Comparison of ENCODE assay signal across 35 cellular contexts in the genomic region with DNA sequence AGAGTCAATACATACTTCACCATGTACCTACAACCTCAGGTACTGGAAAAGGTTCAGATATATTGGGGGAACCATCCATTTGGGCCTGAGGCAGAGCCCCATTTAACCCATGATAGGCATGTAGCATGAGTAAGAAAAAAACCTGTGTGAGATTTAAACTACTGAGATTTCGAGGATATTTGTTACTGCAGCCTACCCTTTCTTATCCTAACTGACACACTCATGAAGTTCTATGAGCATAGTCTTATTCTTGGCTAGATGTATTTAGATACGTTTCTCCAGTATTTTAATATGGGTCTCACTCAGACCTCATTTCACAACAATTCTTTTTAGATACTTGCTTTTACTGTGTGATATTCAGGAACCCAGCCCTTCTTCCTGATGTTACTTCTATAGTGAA. TPM values are rescaled to one million over a fixed set of nuclear protein-coding genes. Genes with fewer than 3 reads are reported as not detected.
"Had no signal": no experiment of that assay in that cellular context is flagged by ENCODE, and none has a peak within 500 bp of the region (broad histone marks: within the 10 kb centered on the region; RNA-seq: fewer than 3 reads in every experiment).

No MANE protein-coding gene starts in this region.

- H3K4me3 ChIP-seq: MG63 had no signal

- H3K9me3 ChIP-seq: MG63 had no signal

- DNase-seq: Karpas-422, Kasumi-1, MM.1S, MV-4-11, NCI-H1048, NCI-H1092, NCI-H1092 treated with DMSO at 0.1 percent for 48 hours, NCI-H1105, NCI-H1105 treated with DMSO at 0.1 percent for 48 hours, NCI-H1417, NCI-H1417 treated with DMSO at 0.1 percent for 48 hours, NCI-H1436, NCI-H1436 treated with DMSO at 0.1 percent for 48 hours, NCI-H146, NCI-H1694, NCI-H187, NCI-H187 treated with DMSO at 0.1 percent for 48 hours, NCI-H1930, NCI-H2029, NCI-H2029 treated with DMSO at 0.1 percent for 48 hours, NCI-H2081, NCI-H2081 treated with DMSO at 0.1 percent for 48 hours, NCI-H2107, NCI-H2227 treated with DMSO at 0.1 percent for 48 hours, NCI-H226, NCI-H345, NCI-H446, NCI-H510A, NCI-H510A treated with DMSO at 0.1 percent for 48 hours had no signal

- H3K27me3 ChIP-seq: MG63 had no signal

- H3K36me3 ChIP-seq: MG63 had no signal

- H3K27ac ChIP-seq: KMS-11 had no signal

- H3K9ac ChIP-seq: KMS-11 had no signal

- H3K4me2 ChIP-seq: KMS-11 had no signal

RNA-seq across cellular contexts. Expression of a gene that starts 39.3 kb away (rescaled TPM):
- total RNA-seq: LHCN-M2, M059J, MCF 10A, NCI-H460 had no signal

RNA-seq across cellular contexts. Expression of a gene that starts 49.0 kb away (rescaled TPM):
- total RNA-seq: M059J, MCF 10A, NCI-H460 had no signal
